9 cellular contexts compared by ENCODE assay signal in genomic region chr11:43547900-43548381, GRCh38.
A peak's percentile ranks its signal among the peaks of the same experiment; 100 is the strongest.
DNase-seq lines count a peak whose midpoint lies in the region; ATAC-seq and TF ChIP-seq lines count a peak whose summit lies in the region.
"Had no signal": no experiment of that assay in that cellular context is flagged by ENCODE, and none has a peak within 500 bp of the region (broad histone marks: within the 10 kb centered on the region; RNA-seq: fewer than 3 reads in every experiment).

No MANE protein-coding gene starts in this region.

- H4K20me1 ChIP-seq in PC-3 (ENCODE audit: low read length) = no peaks in the 10 kb centered on the region

- peaks cover 71% of the 10 kb centered on the region for H3K27me3 Mint-ChIP-seq in endodermal cell (ENCODE audit: insufficient read depth)
- H3K27me3 Mint-ChIP-seq in naive thymus-derived CD4-positive, alpha-beta T cell = peaks cover 25 to 65% (median 59%) of the 10 kb centered on the region in 5 donors

- H3K4me1 ChIP-seq in endodermal cell (ENCODE audit: control insufficient read depth, insufficient read depth, low read length) (no peaks in the 10 kb centered on the region), PC-3 (ENCODE audit: insufficient read depth, low read length) (no peaks in the 10 kb centered on the region)
- no peaks in the 10 kb centered on the region for H3K4me1 ChIP-seq in naive thymus-derived CD4-positive, alpha-beta T cell (ENCODE audit: control insufficient read depth in 2 of 2, insufficient read depth in 2 of 2, low read length in 2 of 2)

- H3K9me2 ChIP-seq in PC-3 (replicated peaks; ENCODE audit: low read length) = no peaks in the 10 kb centered on the region

- H3K27me3 ChIP-seq in endodermal cell (ENCODE audit: control insufficient read depth, insufficient read depth, low read length, poor library complexity, severe bottlenecking) (peaks cover 36% of the 10 kb centered on the region), PC-3 (ENCODE audit: low read length) (peaks cover 13% of the 10 kb centered on the region; the same call in 1 of the 2 replicates)
- H3K27me3 ChIP-seq in naive thymus-derived CD4-positive, alpha-beta T cell (ENCODE audit: control insufficient read depth in 2 of 2, insufficient read depth in 2 of 2, low read length in 2 of 2) = peaks cover under 1 to 3% of the 10 kb centered on the region in 2 donors

- no peak overlapping the region for H3K4me2 ChIP-seq in PC-3 (ENCODE audit: low read length)

- H3K4me1 Mint-ChIP-seq in endodermal cell = peaks cover 4% of the 10 kb centered on the region
- peaks cover 0 to 8% (median 0%) of the 10 kb centered on the region in 7 donors for H3K4me1 Mint-ChIP-seq in naive thymus-derived CD4-positive, alpha-beta T cell

- no peaks in the 10 kb centered on the region for H3K36me3 Mint-ChIP-seq in endodermal cell (ENCODE audit: low read depth)
- no peaks in the 10 kb centered on the region for H3K36me3 Mint-ChIP-seq in naive thymus-derived CD4-positive, alpha-beta T cell

- H3K9ac ChIP-seq in endodermal cell (ENCODE audit: extremely low read depth, low read length, poor library complexity, severe bottlenecking) = no peak overlapping the region
- no peak overlapping the region for H3K9ac ChIP-seq in PC-3 (ENCODE audit: low read length)

- no peaks in the 10 kb centered on the region for H3K9me3 Mint-ChIP-seq in endodermal cell
- peaks cover 0 to 9% (median 0%) of the 10 kb centered on the region in 11 donors for H3K9me3 Mint-ChIP-seq in naive thymus-derived CD4-positive, alpha-beta T cell

- 43 to 64% methylated on average over 18 to 45 of the region's 49 CpGs for WGBS in endodermal cell (ENCODE audit: insufficient coverage in 1 of 2, insufficient read length in 1 of 2), 2 experiments

- H3F3A ChIP-seq in PC-3 (ENCODE audit: low read length, unreplicated experiment) = no peaks in the 10 kb centered on the region

- no TSS peak for BruUV-seq in PC-3 (replicated peaks; lab: Mats Ljungman, UMichigan)

- H3K36me3 ChIP-seq in endodermal cell (ENCODE audit: control insufficient read depth, insufficient read depth, low read length) = no peaks in the 10 kb centered on the region
- no peaks in the 10 kb centered on the region for H3K36me3 ChIP-seq in naive thymus-derived CD4-positive, alpha-beta T cell (ENCODE audit: control insufficient read depth in 2 of 3, insufficient read depth in 3 of 3, low read length in 3 of 3)
- H3K36me3 ChIP-seq in PC-3 (ENCODE audit: low read depth, low read length) = no peaks in the 10 kb centered on the region

- intact Hi-C loops in naive thymus-derived CD4-positive, alpha-beta T cell (cut with micrococcal nuclease) = no loop called here
- intact Hi-C loops in PC-3 (cut with micrococcal nuclease) = no loop called here

- CTCF ChIA-PET in naive thymus-derived CD4-positive, alpha-beta T cell (lab: Charles Lee) = no interaction called here
- CTCF ChIA-PET in PC-3 (lab: Charles Lee) = no interaction called here

- TF ChIP-seq CTCF in endodermal cell (conservative IDR thresholded peaks at IDR 0.05) (no peak), PC-3 (conservative IDR thresholded peaks at IDR 0.05; ENCODE audit: low read depth, low read length) (no peak)

- H3K9me3 ChIP-seq in endodermal cell (ENCODE audit: control insufficient read depth, low read length) (no peaks in the 10 kb centered on the region), PC-3 (ENCODE audit: low read length) (no peaks in the 10 kb centered on the region)
- H3K9me3 ChIP-seq in naive thymus-derived CD4-positive, alpha-beta T cell (ENCODE audit: control insufficient read depth in 2 of 3, low read length in 3 of 3) = no peaks in the 10 kb centered on the region

- no peaks in the 10 kb centered on the region for H3K79me2 ChIP-seq in PC-3 (ENCODE audit: low read length)

- POLR2A ChIA-PET in naive thymus-derived CD4-positive, alpha-beta T cell (lab: Charles Lee) = no interaction called here
- POLR2A ChIA-PET in PC-3 (lab: Charles Lee; ENCODE audit: unreplicated experiment) = no interaction called here

- no peak overlapping the region for H2AFZ ChIP-seq in PC-3 (ENCODE audit: low read length)

- H3K4me3 ChIP-seq in endodermal cell (ENCODE audit: low read length) = no peak overlapping the region
- no peak overlapping the region for H3K4me3 ChIP-seq in naive thymus-derived CD4-positive, alpha-beta T cell (ENCODE audit: low read length)
- H3K4me3 ChIP-seq in PC-3 (ENCODE audit: low read length) = no peak overlapping the region

- peak overlapping the region; percentile 26 for H3K4me3 Mint-ChIP-seq in endodermal cell
- peak overlapping the region in 6 of 10 donors; percentile 9 to 70 (median 48) for H3K4me3 Mint-ChIP-seq in naive thymus-derived CD4-positive, alpha-beta T cell

- DNase-seq in AG08396 (ENCODE audit: low spot score) = peak; percentile 62
- DNase-seq in HPDE6-E6E7 (ENCODE audit: extremely low spot score) = peak; percentile 48
- peak; percentile 69 for DNase-seq in endodermal cell
- peak in 3 of 9 donors; percentile 2 to 13 (median 7) for DNase-seq in naive thymus-derived CD4-positive, alpha-beta T cell
- no peak for DNase-seq in PC-3
- DNase-seq in cerebellar nuclear complex (lab: John Stamatoyannopoulos, UW) = no peak
- DNase-seq in superior temporal gyrus (ENCODE audit: extremely low spot score) = no peak
- DNase-seq in SHP77 treated with DMSO at 0.1 percent for 48 hours (lab: John Stamatoyannopoulos, UW) = no peak
- DNase-seq: NCI-H510A had no signal

- peak; percentile 29 for ATAC-seq in naive thymus-derived CD4-positive, alpha-beta T cell
- ATAC-seq in PC-3 = no peak

- no peak overlapping the region for H3K27ac Mint-ChIP-seq in endodermal cell
- H3K27ac Mint-ChIP-seq in naive thymus-derived CD4-positive, alpha-beta T cell = no peak overlapping the region

- no peak overlapping the region for H3K27ac ChIP-seq in endodermal cell (ENCODE audit: low read depth, low read length)
- no peak overlapping the region for H3K27ac ChIP-seq in naive thymus-derived CD4-positive, alpha-beta T cell (ENCODE audit: low read depth, low read length)
- no peak overlapping the region for H3K27ac ChIP-seq in PC-3 (ENCODE audit: low read length)

Comparison
In these comparisons a context has a peak if more than half of its experiments do, and no peak if none do; other contexts are left out.
1. DNase-seq: peak in AG08396 (single experiment), HPDE6-E6E7 (single experiment) and endodermal cell (single experiment); none in PC-3 (single experiment), cerebellar nuclear complex (0 of 2), superior temporal gyrus (single experiment) and SHP77 treated with DMSO at 0.1 percent for 48 hours (single experiment).